In genomic region chr1:184330884-184331283, GRCh38 we compare ENCODE assay signal across 18 cellular contexts.
"Had no signal": no experiment of that assay in that cellular context is flagged by ENCODE, and none has a peak within 500 bp of the region (broad histone marks: within the 10 kb centered on the region; RNA-seq: fewer than 3 reads in every experiment).

No MANE protein-coding gene starts in this region.

- H3K9me3 Mint-ChIP-seq: activated CD4-positive, alpha-beta T cell treated with anti-CD3 and anti-CD28 coated beads, Interleukin-2, amount 10 ng/mL, durations not matched to agents 7 days and 5 days; activated T-cell treated with anti-CD3 and anti-CD28 coated beads, Interleukin-2, amount 50 U/mL, for 4 hours; effector memory CD8-positive, alpha-beta T cell had no signal

- H3K4me1 ChIP-seq: parathyroid adenoma, SJCRH30, spleen had no signal

- H3K4me1 Mint-ChIP-seq: activated CD4-positive, alpha-beta T cell treated with anti-CD3 and anti-CD28 coated beads, Interleukin-2, amount 10 ng/mL, durations not matched to agents 7 days and 5 days; activated naive CD4-positive, alpha-beta T cell treated with anti-CD3 and anti-CD28 coated beads, Interleukin-2, amount 50 U/mL, for 24 hours; memory B cell; naive B cell; stimulated activated naive B cell treated with anti-CD40 and anti-IgM and Interleukin-4, amounts not matched to agents 10 μg/mL and 1 μg/mL and 100 μg/mL, for 72 hours had no signal

- ATAC-seq: activated T-cell treated with anti-CD3 and anti-CD28 coated beads, Interleukin-2, amount 50 U/mL, for 4 hours; effector memory CD8-positive, alpha-beta T cell; stimulated activated naive B cell treated with anti-CD40 and anti-IgM and Interleukin-4, amounts not matched to agents 10 μg/mL and 1 μg/mL and 100 μg/mL, for 72 hours had no signal

- H3K36me3 ChIP-seq: cardiac muscle cell, neutrophil, SJCRH30, spleen had no signal

- H3K4me3 ChIP-seq: cardiac muscle cell, mucosa of descending colon, SJCRH30, spleen had no signal

- H3K27ac Mint-ChIP-seq: activated CD4-positive, alpha-beta T cell treated with anti-CD3 and anti-CD28 coated beads, Interleukin-2, amount 10 ng/mL, durations not matched to agents 7 days and 5 days; activated naive CD4-positive, alpha-beta T cell treated with anti-CD3 and anti-CD28 coated beads, Interleukin-2, amount 50 U/mL, for 24 hours; effector memory CD8-positive, alpha-beta T cell; memory B cell; naive B cell; stimulated activated naive B cell treated with anti-CD40 and anti-IgM and Interleukin-4, amounts not matched to agents 10 μg/mL and 1 μg/mL and 100 μg/mL, for 72 hours had no signal

- H3K27me3 ChIP-seq: cardiac muscle cell, neutrophil, SJCRH30 had no signal

- H3K4me3 Mint-ChIP-seq: activated CD4-positive, alpha-beta T cell treated with anti-CD3 and anti-CD28 coated beads, Interleukin-2, amount 10 ng/mL, durations not matched to agents 7 days and 5 days; activated naive CD4-positive, alpha-beta T cell treated with anti-CD3 and anti-CD28 coated beads, Interleukin-2, amount 50 U/mL, for 24 hours; activated T-cell treated with anti-CD3 and anti-CD28 coated beads, Interleukin-2, amount 50 U/mL, for 4 hours; effector memory CD8-positive, alpha-beta T cell; memory B cell; naive B cell; stimulated activated naive B cell treated with anti-CD40 and anti-IgM and Interleukin-4, amounts not matched to agents 10 μg/mL and 1 μg/mL and 100 μg/mL, for 72 hours had no signal

- H3K27me3 Mint-ChIP-seq: memory B cell had no signal

- H3K36me3 Mint-ChIP-seq: activated naive CD4-positive, alpha-beta T cell treated with anti-CD3 and anti-CD28 coated beads, Interleukin-2, amount 50 U/mL, for 24 hours; memory B cell; naive B cell; stimulated activated naive B cell treated with anti-CD40 and anti-IgM and Interleukin-4, amounts not matched to agents 10 μg/mL and 1 μg/mL and 100 μg/mL, for 72 hours had no signal

- H3K27ac ChIP-seq: cardiac muscle cell, neutrophil, parathyroid adenoma, SJCRH30 had no signal

- H3K9me3 ChIP-seq: mucosa of descending colon, neutrophil, SJCRH30 had no signal

- DNase-seq: activated CD4-positive, alpha-beta T cell treated with anti-CD3 and anti-CD28 coated beads, Interleukin-2, amount 10 ng/mL, durations not matched to agents 7 days and 5 days; activated CD8-positive, alpha-beta memory T cell treated with anti-CD3 and anti-CD28 coated beads, Interleukin-2, amount 50 U/mL, for 4 hours; activated gamma-delta T cell; activated T-cell treated with anti-CD3 and anti-CD28 coated beads, Interleukin-2, amount 50 U/mL, for 4 hours; effector memory CD8-positive, alpha-beta T cell; erythroblast; hypothalamus; islet precursor cell; naive B cell; spleen; stimulated activated naive B cell treated with anti-CD40 and anti-IgM and Interleukin-4, amounts not matched to agents 10 μg/mL and 1 μg/mL and 100 μg/mL, for 72 hours had no signal
